Comparison of ENCODE assay signal across 8 cellular contexts in genomic region chr20:1325173-1326030, GRCh38. TPM values are rescaled to one million over a fixed set of nuclear protein-coding genes. Genes with fewer than 3 reads are reported as not detected.
DNase-seq lines count a peak whose midpoint lies in the region; ATAC-seq and TF ChIP-seq lines count a peak whose summit lies in the region.

No MANE protein-coding gene starts in this region.

- no peaks in the 10 kb centered on the region for H3K9me3 Mint-ChIP-seq in WTC11

- CTCF ChIA-PET in WTC11 (lab: Charles Lee): interaction anchor here (0.9 to 1.6 kb wide), 6 partner anchors 9 to 178 kb away, joined by 3 to 5 read pairs (median 4); partner anchors contain the start of gene NSFL1C

- DNase-seq in AG09319 (ENCODE audit: extremely low read depth, low read depth): peak; percentile 94
- peak; percentile 97 for DNase-seq in NCI-H2227 treated with DMSO at 0.1 percent for 48 hours (lab: John Stamatoyannopoulos, UW)
- DNase-seq in WTC11 (ENCODE audit: low spot score): peak; percentile 96
- peak; percentile 98 for DNase-seq in central memory CD4-positive, alpha-beta T cell
- peak; percentile 97 for DNase-seq in inferior parietal cortex (ENCODE audit: extremely low spot score)
- peak; percentile 90 for DNase-seq in smooth muscle cell of the brain vasculature (ENCODE audit: low read depth, low spot score)

- H3K27ac Mint-ChIP-seq in WTC11: no peak overlapping the region

- no peak overlapping the region for H3K4me3 Mint-ChIP-seq in WTC11

- no peak for TF ChIP-seq CTCF in AG09319 (IDR thresholded peaks at IDR 0.05; ENCODE audit: low read depth, low read length)
- TF ChIP-seq CTCF in WTC11 (IDR thresholded peaks at IDR 0.05): no peak

- POLR2A ChIA-PET in WTC11 (lab: Charles Lee): interaction anchor here (1.1 kb wide), 1 partner anchor 10 kb away, joined by 3 read pairs; no protein-coding TSS in a partner anchor

- H3K27me3 Mint-ChIP-seq in WTC11 (ENCODE audit: low read depth): peaks cover 8% of the 10 kb centered on the region

- peak; percentile 94 for TF ChIP-seq POLR2A in GM18951 (IDR thresholded peaks at IDR 0.05; ENCODE audit: extremely low read depth, insufficient read depth, insufficient read length)

- peak; percentile 89 for ATAC-seq in HG03159 (IDR thresholded peaks at IDR 0.05; ENCODE audit: unreplicated experiment)
- peak; percentile 85 for ATAC-seq in WTC11

- H3K36me3 Mint-ChIP-seq in WTC11: no peaks in the 10 kb centered on the region

- in situ Hi-C loops in GM18951 (cut with MboI; ENCODE audit: low sequenced_read_pairs, unreplicated experiment): no loop called here

- H3K4me1 Mint-ChIP-seq in WTC11: peaks cover 7% of the 10 kb centered on the region; the same call in 1 of the 2 replicates

TF ChIP-seq in WTC11, 78 proteins besides CTCF, POLR2A, EP300 and RAD21 (continues in another document):
- TF ChIP-seq MXD4 (CRISPR knock-in tag; IDR thresholded peaks at IDR 0.05; ENCODE audit: borderline replicate concordance) (no peak), ZMAT4 (CRISPR knock-in tag; IDR thresholded peaks at IDR 0.05) (no peak), PREB (CRISPR knock-in tag; IDR thresholded peaks at IDR 0.05; ENCODE audit: borderline replicate concordance) (no peak), AR (CRISPR knock-in tag; IDR thresholded peaks at IDR 0.05) (no peak), RELA (CRISPR knock-in tag; IDR thresholded peaks at IDR 0.05; ENCODE audit: borderline replicate concordance) (no peak), KAT7 (CRISPR knock-in tag; IDR thresholded peaks at IDR 0.05; ENCODE audit: borderline replicate concordance) (no peak), TEAD4 (CRISPR knock-in tag; IDR thresholded peaks at IDR 0.05) (no peak), SMAD3 (CRISPR knock-in tag; IDR thresholded peaks at IDR 0.05; ENCODE audit: borderline replicate concordance) (0 out of 2 replicates have a peak, but pooled peaks have one; percentile 43), NR1H2 (CRISPR knock-in tag; IDR thresholded peaks at IDR 0.05) (0 out of 2 replicates have a peak, but pooled peaks have one; percentile 29), MAX (CRISPR knock-in tag; IDR thresholded peaks at IDR 0.05) (peak; percentile 88), ZNF396 (CRISPR knock-in tag; IDR thresholded peaks at IDR 0.05; ENCODE audit: borderline replicate concordance) (no peak), HMGA2 (CRISPR knock-in tag; IDR thresholded peaks at IDR 0.05) (no peak), ZNF317 (CRISPR knock-in tag; IDR thresholded peaks at IDR 0.05; ENCODE audit: borderline replicate concordance, low read depth) (no peak), ERG (CRISPR knock-in tag; IDR thresholded peaks at IDR 0.05) (0 out of 2 replicates have a peak, but pooled peaks have one; percentile 41), MLX (CRISPR knock-in tag; IDR thresholded peaks at IDR 0.05) (no peak), NFYB (CRISPR knock-in tag; conservative IDR thresholded peaks at IDR 0.05; ENCODE audit: low read depth) (no peak), TP53 (CRISPR knock-in tag; IDR thresholded peaks at IDR 0.05) (no peak), GABPB1 (CRISPR knock-in tag; IDR thresholded peaks at IDR 0.05) (no peak; the same call in 1 of the 2 replicates), CREM (CRISPR knock-in tag; IDR thresholded peaks at IDR 0.05) (no peak), FOXK1 (CRISPR knock-in tag; IDR thresholded peaks at IDR 0.05) (no peak), IRF1 (CRISPR knock-in tag; IDR thresholded peaks at IDR 0.05) (no peak), CBFB (CRISPR knock-in tag; IDR thresholded peaks at IDR 0.05; ENCODE audit: low read depth) (no peak), SP1 (CRISPR knock-in tag; conservative IDR thresholded peaks at IDR 0.05) (no peak), ZBTB43 (CRISPR knock-in tag; IDR thresholded peaks at IDR 0.05) (no peak), E2F1 (CRISPR knock-in tag; IDR thresholded peaks at IDR 0.05) (no peak), MYBL2 (CRISPR knock-in tag; IDR thresholded peaks at IDR 0.05) (no peak)

RNA-seq across cellular contexts. Expression of gene SDCBP2, which starts 3.5 kb away (rescaled TPM):
- total RNA-seq in WTC11 (2021): 2.5 to 3.3 TPM (median 2.6 TPM) in 3 replicates

RNA-seq across cellular contexts. Expression of gene SNPH, which starts 59.3 kb away (rescaled TPM):
- total RNA-seq in WTC11 (2021): 3.5 to 4.4 TPM (median 3.6 TPM) in 3 replicates

Comparison
In these comparisons a context has a peak if more than half of its experiments do, and no peak if none do; other contexts are left out.
1. Peak in every context shown above with its lines: DNase-seq and ATAC-seq.